Comparison of ENCODE assay signal across 8 cellular contexts in genomic region chr19:50329146-50329925, GRCh38. TPM values are rescaled to one million over a fixed set of nuclear protein-coding genes. Genes with fewer than 3 reads are reported as not detected.
DNase-seq lines count a peak whose midpoint lies in the region; ATAC-seq and TF ChIP-seq lines count a peak whose summit lies in the region.

KCNC3 (minus strand) TSS chr19:50329377; CDS start chr19:50329082, 295 bp downstream.

- H3K23ac ChIP-seq in mesenchymal stem cell (ENCODE audit: low read length in 2 of 2): no peak within 1 kb of the TSS

- peaks cover 4% of the 10 kb centered on the region for H3K36me3 Mint-ChIP-seq in endodermal cell (ENCODE audit: low read depth)

- H3K4me1 ChIP-seq in endodermal cell (ENCODE audit: control insufficient read depth, insufficient read depth, low read length) (no peaks in the 10 kb centered on the region), mesenchymal stem cell (ENCODE audit: control insufficient read depth, insufficient read depth, low read depth, low read length) (peaks cover 4% of the 10 kb centered on the region)

- H2BK12ac ChIP-seq in mesenchymal stem cell (ENCODE audit: low read length in 2 of 2): no peak within 1 kb of the TSS

- peaks cover 61% of the 10 kb centered on the region for H3K27me3 Mint-ChIP-seq in endodermal cell (ENCODE audit: insufficient read depth)

- H2BK5ac ChIP-seq in mesenchymal stem cell (ENCODE audit: low read depth, low read length, poor library complexity, severe bottlenecking): no peak within 1 kb of the TSS

- TF ChIP-seq CTCF in AG09309 (IDR thresholded peaks at IDR 0.05; ENCODE audit: control insufficient read depth, insufficient read depth, low read depth, low read length, missing control alignments) (no peak), endodermal cell (conservative IDR thresholded peaks at IDR 0.05) (peak; percentile 9)

- 34 to 46% methylated on average over 31 to 43 of the region's 43 CpGs for WGBS in endodermal cell (ENCODE audit: insufficient coverage in 1 of 2, insufficient read length in 1 of 2), 2 experiments
- WGBS in mesenchymal stem cell: 2% methylated on average over 41 of the region's 43 CpGs

- H3K4me3 Mint-ChIP-seq in endodermal cell: peak within 1 kb of the TSS; percentile 80

- H3K27ac Mint-ChIP-seq in endodermal cell: peak within 1 kb of the TSS; percentile 88

- no peak within 1 kb of the TSS for H2BK15ac ChIP-seq in mesenchymal stem cell (ENCODE audit: low read depth, poor library complexity, severe bottlenecking)

- peak; percentile 48 for DNase-seq in AG09309 (ENCODE audit: low read depth)
- peak; percentile 100 for DNase-seq in NCI-H748 treated with DMSO at 0.1 percent for 48 hours (lab: John Stamatoyannopoulos, UW)
- peak; percentile 44 for DNase-seq in activated CD8-positive, alpha-beta memory T cell treated with anti-CD3 and anti-CD28 coated beads, Interleukin-2, amount 50 U/mL, for 1 hour (ENCODE audit: extremely low read depth)
- peak; percentile 100 for DNase-seq in endodermal cell
- peak; percentile 82 for DNase-seq in mesenchymal stem cell
- peak; percentile 55 for DNase-seq in stimulated activated CD8-positive, alpha-beta memory T cell treated with anti-CD3 and anti-CD28 coated beads, Interleukin-12 subunit alpha, Interleukin-12 subunit beta, amount 100 ng/mL, for 4 hours (ENCODE audit: low read depth)

- no peak within 1 kb of the TSS for H2AK5ac ChIP-seq in mesenchymal stem cell (ENCODE audit: low read length, severe bottlenecking)

- H3K36me3 ChIP-seq in endodermal cell (ENCODE audit: control insufficient read depth, insufficient read depth, low read length) (no peaks in the 10 kb centered on the region), mesenchymal stem cell (ENCODE audit: control insufficient read depth in 1 of 2, insufficient read depth in 2 of 2, low read depth in 1 of 2, low read length in 2 of 2) (no peaks in the 10 kb centered on the region)

- no peak within 1 kb of the TSS for H2AFZ ChIP-seq in mesenchymal stem cell (ENCODE audit: low read depth, low read length)

- H3K4me1 Mint-ChIP-seq in endodermal cell: peaks cover 41% of the 10 kb centered on the region

- no peak within 1 kb of the TSS for H3K4me3 ChIP-seq in AG09309 (ENCODE audit: control insufficient read depth, low read depth, low read length)
- H3K4me3 ChIP-seq in endodermal cell (ENCODE audit: low read length): peak within 1 kb of the TSS; percentile 64
- H3K4me3 ChIP-seq in mesenchymal stem cell (ENCODE audit: insufficient read depth in 1 of 2, low read depth in 1 of 2, low read length in 2 of 2): peak within 1 kb of the TSS in 1 of 2 experiments; percentile 55

- peak within 1 kb of the TSS; percentile 84 for H3K27ac ChIP-seq in endodermal cell (ENCODE audit: low read depth, low read length)
- no peak within 1 kb of the TSS for H3K27ac ChIP-seq in mesenchymal stem cell (ENCODE audit: low read length, poor library complexity, severe bottlenecking)

- no peak within 1 kb of the TSS for H4K91ac ChIP-seq in mesenchymal stem cell (ENCODE audit: low read length)

- H3K9me3 ChIP-seq in endodermal cell (ENCODE audit: control insufficient read depth, low read length) (no peaks in the 10 kb centered on the region), mesenchymal stem cell (ENCODE audit: control insufficient read depth, low read length) (no peaks in the 10 kb centered on the region)

- H3K27me3 ChIP-seq in endodermal cell (ENCODE audit: control insufficient read depth, insufficient read depth, low read length, poor library complexity, severe bottlenecking): peaks cover 17% of the 10 kb centered on the region
- peaks cover 51 to 70% of the 10 kb centered on the region in 2 experiments for H3K27me3 ChIP-seq in mesenchymal stem cell (ENCODE audit: control insufficient read depth in 1 of 2, insufficient read depth in 1 of 2, low read length in 2 of 2)

- peak; percentile 45 for ATAC-seq in GM19035 (IDR thresholded peaks at IDR 0.05; ENCODE audit: unreplicated experiment)
- peak; percentile 53 for ATAC-seq in HG03378 (IDR thresholded peaks at IDR 0.05; ENCODE audit: unreplicated experiment)

- no peak within 1 kb of the TSS for H3K9ac ChIP-seq in endodermal cell (ENCODE audit: extremely low read depth, low read length, poor library complexity, severe bottlenecking)
- H3K9ac ChIP-seq in mesenchymal stem cell (ENCODE audit: low read length): no peak within 1 kb of the TSS

- H3K4me2 ChIP-seq in mesenchymal stem cell (ENCODE audit: low read length, poor library complexity, severe bottlenecking): no peak within 1 kb of the TSS

- peaks cover 13% of the 10 kb centered on the region for H3K9me3 Mint-ChIP-seq in endodermal cell

- no peak within 1 kb of the TSS for H3K18ac ChIP-seq in mesenchymal stem cell (ENCODE audit: low read depth in 1 of 2, low read length in 2 of 2)

- H2BK120ac ChIP-seq in mesenchymal stem cell (ENCODE audit: low read depth, low read length): no peak within 1 kb of the TSS

- H4K8ac ChIP-seq in mesenchymal stem cell (ENCODE audit: low read length): no peak within 1 kb of the TSS

- H3K79me1 ChIP-seq in mesenchymal stem cell (replicated peaks; ENCODE audit: low read length, poor library complexity, severe bottlenecking): no peaks in the 10 kb centered on the region

- H3K14ac ChIP-seq in mesenchymal stem cell (ENCODE audit: low read length in 2 of 2): no peak within 1 kb of the TSS

- H3K4ac ChIP-seq in mesenchymal stem cell (ENCODE audit: low read depth in 1 of 2, low read length in 2 of 2): no peak within 1 kb of the TSS

RNA-seq across cellular contexts. Expression of gene KCNC3, which starts in this region (rescaled TPM):
- total RNA-seq in endodermal cell: 10 to 100 TPM in 1 of 2 donors, 1 to 10 TPM in 1; 8.6 to 10.7 TPM
- polyA plus RNA-seq in endodermal cell (2013, experiment 1 of 2): 3.8 TPM
- polyA plus RNA-seq in endodermal cell (2013, experiment 2 of 2): 4.2 TPM
- polyA plus RNA-seq in mesenchymal stem cell (2013, experiment 1 of 2): 0.04 TPM
- polyA plus RNA-seq in mesenchymal stem cell (2013, experiment 2 of 2): 0.07 TPM

Comparison
In these comparisons a context has a peak if more than half of its experiments do, and no peak if none do; other contexts are left out.
1. DNase-seq: peak in every context shown above with its lines; median percentile 100 in NCI-H748 treated with DMSO at 0.1 percent for 48 hours; 100 in endodermal cell; 82 in mesenchymal stem cell; 55 in stimulated activated CD8-positive, alpha-beta memory T cell treated with anti-CD3 and anti-CD28 coated beads, Interleukin-12 subunit alpha, Interleukin-12 subunit beta, amount 100 ng/mL, for 4 hours; 48 in AG09309; 44 in activated CD8-positive, alpha-beta memory T cell treated with anti-CD3 and anti-CD28 coated beads, Interleukin-2, amount 50 U/mL, for 1 hour.